ENCODE assay signal across 1 cellular context in the genomic region with DNA sequence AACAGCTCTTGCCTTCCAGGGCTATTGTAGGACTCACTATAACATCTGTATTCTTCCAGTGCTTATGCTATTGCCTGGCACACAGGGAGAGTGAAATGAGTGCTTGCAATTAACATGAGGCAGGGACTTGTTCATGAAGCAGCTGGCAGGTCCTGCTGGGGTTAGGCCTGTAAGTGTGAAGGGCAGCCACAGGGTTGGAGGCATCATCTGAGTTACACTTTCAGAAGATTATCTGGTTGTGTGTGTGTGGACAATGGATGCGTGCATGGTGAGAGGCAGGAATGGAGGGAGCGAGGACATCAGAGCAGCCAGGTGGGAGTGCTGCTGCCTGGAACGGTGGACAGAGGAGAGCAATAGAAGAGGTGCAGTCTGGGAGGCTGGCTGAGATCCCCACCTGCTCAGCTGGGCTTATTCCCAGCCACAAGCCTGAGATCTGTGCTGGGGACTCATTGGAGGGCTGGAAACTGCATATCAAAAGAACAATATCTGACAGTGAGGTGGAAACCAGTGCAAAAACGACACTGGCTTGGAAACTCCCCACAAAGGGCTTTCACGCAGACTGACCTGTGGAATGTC.
TF ChIP-seq lines count a peak whose summit lies in the region.

No MANE protein-coding gene starts in this region.

TF ChIP-seq in WTC11, 78 proteins besides CTCF, POLR2A, EP300 and RAD21 (continued from another document):
- TF ChIP-seq ARID4B (CRISPR knock-in tag; IDR thresholded peaks at IDR 0.05; ENCODE audit: borderline replicate concordance) (no peak), MLX (CRISPR knock-in tag; IDR thresholded peaks at IDR 0.05) (no peak), ESRRA (CRISPR knock-in tag; IDR thresholded peaks at IDR 0.05; ENCODE audit: borderline replicate concordance) (no peak)
